17 cellular contexts compared by ENCODE assay signal in the genomic region with DNA sequence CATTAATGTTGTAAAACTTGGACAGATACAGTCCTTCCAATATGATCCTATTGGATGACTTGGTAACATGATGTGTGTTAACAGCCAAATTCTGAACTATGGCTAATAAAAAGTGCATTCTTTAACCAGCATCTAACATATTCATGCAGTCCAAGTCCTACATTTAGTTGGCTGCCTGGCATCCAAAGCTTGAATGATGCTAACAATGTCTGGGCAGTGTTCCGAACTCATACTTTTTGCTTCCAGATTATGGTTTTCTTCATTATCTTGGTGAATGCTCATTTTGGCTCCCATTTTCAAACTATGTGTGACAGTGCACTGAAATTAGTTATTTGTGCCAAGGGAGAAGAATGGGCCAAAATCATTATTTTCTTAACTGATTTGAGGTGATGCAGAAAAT.
"Had no signal": no experiment of that assay in that cellular context is flagged by ENCODE, and none has a peak within 500 bp of the region (broad histone marks: within the 10 kb centered on the region; RNA-seq: fewer than 3 reads in every experiment).

No MANE protein-coding gene starts in this region.

- H3K27ac ChIP-seq: coronary artery, lower lobe of right lung, right atrium auricular region, transverse colon, vagina had no signal

- DNase-seq: activated CD4-positive, alpha-beta T cell treated with anti-CD3 and anti-CD28 coated beads for 36 hours; activated CD4-positive, alpha-beta T cell treated with anti-CD3 and anti-CD28 coated beads, Interleukin-2, amount 50 U/mL, for 48 hours; activated gamma-delta T cell; lower lobe of right lung; stimulated activated naive CD8-positive, alpha-beta T cell treated with anti-CD3 and anti-CD28 coated beads, Interleukin-15, Interleukin-2, amounts not matched to agents 100 U/mL and 50 U/mL, for 24 hours; substantia nigra; transverse colon had no signal

- H3K4me3 Mint-ChIP-seq: activated CD4-positive, alpha-beta T cell treated with anti-CD3 and anti-CD28 coated beads for 36 hours; activated naive CD4-positive, alpha-beta T cell treated with anti-CD3 and anti-CD28 coated beads, Interleukin-2, amount 50 U/mL, for 24 hours; central memory CD8-positive, alpha-beta T cell; mesothelial cell of epicardium; natural killer cell treated with Interleukin-12 subunit alpha and Interleukin-12 subunit beta and Interleukin-15 and Interleukin-18, amount 100 ng/mL, for 72 hours; WTC11 had no signal

- ATAC-seq: activated CD4-positive, alpha-beta T cell treated with anti-CD3 and anti-CD28 coated beads for 36 hours; esophagus mucosa; lower lobe of right lung; natural killer cell treated with Interleukin-12 subunit alpha and Interleukin-12 subunit beta and Interleukin-15 and Interleukin-18, amount 100 ng/mL, for 72 hours; stimulated activated naive CD8-positive, alpha-beta T cell treated with anti-CD3 and anti-CD28 coated beads, Interleukin-15, Interleukin-2, amounts not matched to agents 100 U/mL and 50 U/mL, for 24 hours; WTC11 had no signal

- H3K4me3 ChIP-seq: lower lobe of right lung, right atrium auricular region, transverse colon, vagina had no signal

- H3K9me3 ChIP-seq: lower lobe of right lung, right atrium auricular region, transverse colon, vagina had no signal

- H3K27me3 Mint-ChIP-seq: activated CD4-positive, alpha-beta T cell treated with anti-CD3 and anti-CD28 coated beads for 36 hours; activated naive CD4-positive, alpha-beta T cell treated with anti-CD3 and anti-CD28 coated beads, Interleukin-2, amount 50 U/mL, for 24 hours; central memory CD8-positive, alpha-beta T cell; progenitor cell of endocrine pancreas had no signal

- H3K36me3 ChIP-seq: lower lobe of right lung, right atrium auricular region, transverse colon, vagina had no signal

- H3K9me3 Mint-ChIP-seq: activated naive CD4-positive, alpha-beta T cell treated with anti-CD3 and anti-CD28 coated beads, Interleukin-2, amount 50 U/mL, for 24 hours; central memory CD8-positive, alpha-beta T cell; natural killer cell treated with Interleukin-12 subunit alpha and Interleukin-12 subunit beta and Interleukin-15 and Interleukin-18, amount 100 ng/mL, for 72 hours had no signal

- H3K27me3 ChIP-seq: right atrium auricular region, transverse colon, vagina had no signal

- H3K36me3 Mint-ChIP-seq: mesothelial cell of epicardium had no signal

- H3K27ac Mint-ChIP-seq: activated CD4-positive, alpha-beta T cell treated with anti-CD3 and anti-CD28 coated beads for 36 hours; activated naive CD4-positive, alpha-beta T cell treated with anti-CD3 and anti-CD28 coated beads, Interleukin-2, amount 50 U/mL, for 24 hours; mesothelial cell of epicardium; natural killer cell treated with Interleukin-12 subunit alpha and Interleukin-12 subunit beta and Interleukin-15 and Interleukin-18, amount 100 ng/mL, for 72 hours; progenitor cell of endocrine pancreas; WTC11 had no signal
